In genomic region chr5:95808686-95809413, GRCh38 we compare ENCODE assay signal across 9 cellular contexts. TPM values are rescaled to one million over a fixed set of nuclear protein-coding genes. Genes with fewer than 3 reads are reported as not detected.
DNase-seq lines count a peak whose midpoint lies in the region; ATAC-seq and TF ChIP-seq lines count a peak whose summit lies in the region.
"Had no signal": no experiment of that assay in that cellular context is flagged by ENCODE, and none has a peak within 500 bp of the region (broad histone marks: within the 10 kb centered on the region; RNA-seq: fewer than 3 reads in every experiment).

No MANE protein-coding gene starts in this region.

- POLR2A ChIA-PET in GM10248 (lab: Yijun Ruan, JAX), result interaction anchor here (0.8 to 2.9 kb wide), 3 partner anchors 10 to 186 kb away, joined by 4 to 13 read pairs (median 5); partner anchors contain the start of gene GLRX

- H3K4me1 ChIP-seq in GM23338 (ENCODE audit: insufficient read depth) (peaks cover 21% of the 10 kb centered on the region), sigmoid colon (peaks cover 0 to 48% (median 46%) of the 10 kb centered on the region in 4 donors)

- DNase-seq in GM10248 (ENCODE audit: extremely low spot score) (peak; percentile 88), GM23338 (ENCODE audit: low spot score) (no peak), MV-4-11 (lab: John Stamatoyannopoulos, UW) (peak; percentile 96), activated T-cell treated with anti-CD3 and anti-CD28 coated beads for 24 hours (ENCODE audit: low read depth) (peak; percentile 69), fibroblast of villous mesenchyme (ENCODE audit: low read depth) (peak; percentile 84), sigmoid colon (peak; percentile 95), HPDE6-E6E7 (ENCODE audit: extremely low spot score) (no peak), cerebellar nuclear complex (lab: John Stamatoyannopoulos, UW) (no peak)

- no peaks in the 10 kb centered on the region for H4K20me1 ChIP-seq in GM23338 (replicated peaks; ENCODE audit: insufficient read depth)

- H3K27ac ChIP-seq in GM23338 (ENCODE audit: low read depth), result no peak overlapping the region
- peak overlapping the region; percentile 73 to 79 (median 74) for H3K27ac ChIP-seq in sigmoid colon
- H3K27ac ChIP-seq: SJSA1 had no signal

- peaks cover 43% of the 10 kb centered on the region for H3K4me1 Mint-ChIP-seq in GM23338

- no peak for TF ChIP-seq CTCF in GM10248 (IDR thresholded peaks at IDR 0.05; ENCODE audit: control extremely low read depth, extremely low read depth, low read depth, missing control alignments)
- no peak for TF ChIP-seq CTCF in GM23338 (conservative IDR thresholded peaks at IDR 0.05; ENCODE audit: low read depth in 2 of 2)
- no peak for TF ChIP-seq CTCF in fibroblast of villous mesenchyme (IDR thresholded peaks at IDR 0.05; ENCODE audit: insufficient read depth, low read depth, low read length)
- no peak for TF ChIP-seq CTCF in sigmoid colon (IDR thresholded peaks at IDR 0.05)

- H3K36me3 ChIP-seq in GM23338 (ENCODE audit: insufficient read depth), result no peaks in the 10 kb centered on the region
- H3K36me3 ChIP-seq in sigmoid colon, result no peaks in the 10 kb centered on the region

- no peak overlapping the region for H3K27ac Mint-ChIP-seq in GM23338

- TF ChIP-seq POLR2A in sigmoid colon (IDR thresholded peaks at IDR 0.05), result no peak

- no peaks in the 10 kb centered on the region for H3F3A ChIP-seq in GM23338 (replicated peaks; ENCODE audit: low read depth)

- no peak overlapping the region for H3K4me3 Mint-ChIP-seq in GM23338

- H3K79me2 ChIP-seq in GM23338 (replicated peaks; ENCODE audit: insufficient read depth), result no peaks in the 10 kb centered on the region

- H3K27me3 Mint-ChIP-seq in GM23338 (ENCODE audit: insufficient read depth, low read depth, poor library complexity), result peaks cover 5% of the 10 kb centered on the region

- H3K9me3 ChIP-seq in sigmoid colon, result no peaks in the 10 kb centered on the region

- peaks cover 3% of the 10 kb centered on the region; the same call in 1 of the 3 replicates for H3K9me3 Mint-ChIP-seq in GM23338

- intact Hi-C loops in sigmoid colon (cut with DNase I), result no loop called here

- no peak for TF ChIP-seq EP300 in sigmoid colon (IDR thresholded peaks at IDR 0.05)

- no peaks in the 10 kb centered on the region; the same call in 1 of the 2 replicates for H3K9me2 ChIP-seq in GM23338 (ENCODE audit: insufficient read depth)

- H3K27me3 ChIP-seq in GM23338 (ENCODE audit: insufficient read depth) (no peaks in the 10 kb centered on the region), sigmoid colon (no peaks in the 10 kb centered on the region)
- H3K27me3 ChIP-seq: SJSA1 had no signal

- 0 out of 2 replicates have a peak overlapping the region, but pooled peaks have one; percentile 10 for H2AFZ ChIP-seq in GM23338

- CTCF ChIA-PET in GM10248 (lab: Yijun Ruan, JAX), result interaction anchor here (0.9 to 9.9 kb wide), 12 partner anchors 12 to 162 kb away, joined by 3 to 68 read pairs (median 6); partner anchors contain the start of genes GLRX and RFESD

- H3K36me3 Mint-ChIP-seq in GM23338 (ENCODE audit: low read depth), result no peaks in the 10 kb centered on the region; the same call in 2 of the 3 replicates

- peak; percentile 42 for ATAC-seq in GM23338

- no peak overlapping the region for H3K4me3 ChIP-seq in GM23338
- H3K4me3 ChIP-seq in fibroblast of villous mesenchyme (ENCODE audit: low read depth, low read length), result no peak overlapping the region
- H3K4me3 ChIP-seq in sigmoid colon, result no peak overlapping the region
- H3K4me3 ChIP-seq: SJSA1 had no signal

- WGBS in sigmoid colon, 2 donors, result 17 to 36% methylated on average over 10 of the region's 10 CpGs

- peak overlapping the region; percentile 40; the same call in 1 of the 2 replicates for H3K4me2 ChIP-seq in GM23338

TF ChIP-seq in GM23338, 12 proteins besides CTCF, POLR2A, EP300 and RAD21:
- no peak for TF ChIP-seq EZH2phosphoT487 (IDR thresholded peaks at IDR 0.05; ENCODE audit: unreplicated experiment)
- no peak for TF ChIP-seq ETS1 (IDR thresholded peaks at IDR 0.05)
- TF ChIP-seq JUNB (IDR thresholded peaks at IDR 0.05; ENCODE audit: unreplicated experiment), result no peak
- no peak for TF ChIP-seq EZH2 (IDR thresholded peaks at IDR 0.05; ENCODE audit: low read depth, unreplicated experiment)
- no peak for TF ChIP-seq ZNF114 (CRISPR knock-in tag; IDR thresholded peaks at IDR 0.05)
- TF ChIP-seq POLR2AphosphoS5 (IDR thresholded peaks at IDR 0.05; ENCODE audit: low read depth), result no peak
- no peak for TF ChIP-seq CREB1 (CRISPR knock-in tag; IDR thresholded peaks at IDR 0.05; ENCODE audit: low read depth)
- no peak for TF ChIP-seq ZNF462 (CRISPR knock-in tag; IDR thresholded peaks at IDR 0.05)
- TF ChIP-seq STAT1 (IDR thresholded peaks at IDR 0.05; ENCODE audit: unreplicated experiment), result no peak

RNA-seq across cellular contexts. Expression of gene GLRX, which starts 13.7 kb away (rescaled TPM):
- total RNA-seq in GM23338 (2014; rRNA removed; shearing (Covaris generic)), result 9.5 and 14.9 TPM in 2 replicates
- 42.2 and 42.9 TPM in 2 replicates for polyA plus RNA-seq in GM23338 (2016; fragmentation: Nextera tagmentation; extraction: Ambion mirVana)
- 152 and 437 TPM in 2 replicates for total RNA-seq in fibroblast of villous mesenchyme
- total RNA-seq in sigmoid colon, result 10 to 100 TPM; 30.2 to 43.2 (median 42.8) TPM
- 100 to 1,000 TPM; 220 to 409 (median 261) TPM for polyA plus RNA-seq in sigmoid colon

Comparison
In these comparisons a context has a peak if more than half of its experiments do, and no peak if none do; other contexts are left out.
1. DNase-seq: peak in GM10248 (single experiment), MV-4-11 (single experiment), activated T-cell treated with anti-CD3 and anti-CD28 coated beads for 24 hours (single experiment), fibroblast of villous mesenchyme (single experiment) and sigmoid colon (single experiment); none in GM23338 (single experiment), HPDE6-E6E7 (single experiment) and cerebellar nuclear complex (0 of 2).